ENCODE assay signal across 27 cellular contexts in the genomic region with DNA sequence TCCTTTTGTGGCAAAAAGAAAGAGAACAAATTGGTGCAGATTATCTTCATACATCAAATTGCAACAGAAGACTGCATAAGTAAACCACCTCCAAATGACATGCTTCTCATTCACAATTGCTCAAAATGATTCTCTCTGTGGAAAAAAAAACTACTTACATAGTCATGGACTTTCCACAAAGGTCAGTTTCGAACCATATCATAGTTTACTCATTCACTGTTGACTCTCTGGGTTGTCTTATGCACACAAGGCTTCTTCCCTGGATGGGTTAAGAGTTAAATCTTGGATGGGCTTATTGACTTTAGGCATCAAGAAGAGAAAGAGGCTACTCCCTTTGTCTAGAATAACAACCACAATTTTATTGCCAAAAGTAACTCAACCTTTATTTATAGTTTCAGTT.
"Had no signal": no experiment of that assay in that cellular context is flagged by ENCODE, and none has a peak within 500 bp of the region (broad histone marks: within the 10 kb centered on the region; RNA-seq: fewer than 3 reads in every experiment).

No MANE protein-coding gene starts in this region.

- H3K4me1 ChIP-seq: body of pancreas, colonic mucosa, gastroesophageal sphincter, heart left ventricle, upper lobe of left lung had no signal

- H3K9me3 ChIP-seq: body of pancreas, colonic mucosa, gastroesophageal sphincter, heart left ventricle, mucosa of descending colon, upper lobe of left lung had no signal

- FAIRE-seq: endometrium had no signal

- H3K36me3 ChIP-seq: colonic mucosa, gastroesophageal sphincter, heart left ventricle, upper lobe of left lung had no signal

- H3K4me1 Mint-ChIP-seq: activated naive CD8-positive, alpha-beta T cell treated with anti-CD3 and anti-CD28 coated beads for 36 hours; memory B cell; naive B cell; neural crest cell had no signal

- DNase-seq: activated CD4-positive, alpha-beta T cell treated with anti-CD3 and anti-CD28 coated beads, Interleukin-2, amount 10 ng/mL, durations not matched to agents 7 days and 5 days; activated CD4-positive, CD25-positive, alpha-beta regulatory T cell; activated CD8-positive, alpha-beta memory T cell treated with anti-CD3 and anti-CD28 coated beads, Interleukin-2, amount 50 U/mL, for 4 hours; activated CD8-positive, alpha-beta T cell treated with anti-CD3 and anti-CD28 coated beads, Interleukin-2, amount 10 ng/mL, durations not matched to agents 7 days and 5 days; activated gamma-delta T cell treated with Interleukin-2 at 50 U/mL for 16 hours; activated naive CD8-positive, alpha-beta T cell treated with anti-CD3 and anti-CD28 coated beads for 36 hours; activated T-cell treated with anti-CD3 and anti-CD28 coated beads, Interleukin-2, amount 50 U/mL, for 48 hours; amygdala; body of pancreas; central memory CD4-positive, alpha-beta T cell; colonic mucosa; heart left ventricle; left ventricle myocardium superior; mucosa of descending colon; naive B cell; stimulated activated CD4-positive, alpha-beta T cell treated with anti-CD3 and anti-CD28 coated beads, Interleukin-12 subunit alpha, Interleukin-12 subunit beta, amount 100 ng/mL, for 4 hours; stimulated activated CD4-positive, alpha-beta T cell treated with anti-CD3 and anti-CD28 coated beads, Interleukin-1b, Interleukin-23, amount 100 ng/mL, for 48 hours; T-helper 9 cell; upper lobe of left lung had no signal

- H3K4me3 Mint-ChIP-seq: activated CD4-positive, alpha-beta T cell treated with anti-CD3 and anti-CD28 coated beads, Interleukin-2, amount 10 ng/mL, durations not matched to agents 7 days and 5 days; activated CD8-positive, alpha-beta T cell treated with anti-CD3 and anti-CD28 coated beads, Interleukin-2, amount 10 ng/mL, durations not matched to agents 7 days and 5 days; activated naive CD8-positive, alpha-beta T cell treated with anti-CD3 and anti-CD28 coated beads for 36 hours; memory B cell; naive B cell; neural crest cell; stimulated activated naive CD8-positive, alpha-beta T cell treated with anti-CD3 and anti-CD28 coated beads, Interleukin-15, Interleukin-2, amounts not matched to agents 100 ng/mL and 50 ng/mL, for 24 hours had no signal

- H3K36me3 Mint-ChIP-seq: activated naive CD8-positive, alpha-beta T cell treated with anti-CD3 and anti-CD28 coated beads for 36 hours; memory B cell; naive B cell had no signal

- H3K27ac Mint-ChIP-seq: activated CD4-positive, alpha-beta T cell treated with anti-CD3 and anti-CD28 coated beads, Interleukin-2, amount 10 ng/mL, durations not matched to agents 7 days and 5 days; activated CD8-positive, alpha-beta T cell treated with anti-CD3 and anti-CD28 coated beads, Interleukin-2, amount 10 ng/mL, durations not matched to agents 7 days and 5 days; activated naive CD8-positive, alpha-beta T cell treated with anti-CD3 and anti-CD28 coated beads for 36 hours; memory B cell; naive B cell; progenitor cell of endocrine pancreas; stimulated activated naive CD8-positive, alpha-beta T cell treated with anti-CD3 and anti-CD28 coated beads, Interleukin-15, Interleukin-2, amounts not matched to agents 100 ng/mL and 50 ng/mL, for 24 hours had no signal

- H3K9me3 Mint-ChIP-seq: activated naive CD8-positive, alpha-beta T cell treated with anti-CD3 and anti-CD28 coated beads for 36 hours; neural crest cell; stimulated activated naive CD8-positive, alpha-beta T cell treated with anti-CD3 and anti-CD28 coated beads, Interleukin-15, Interleukin-2, amounts not matched to agents 100 ng/mL and 50 ng/mL, for 24 hours had no signal

- ATAC-seq: activated CD8-positive, alpha-beta T cell treated with anti-CD3 and anti-CD28 coated beads, Interleukin-2, amount 10 ng/mL, durations not matched to agents 7 days and 5 days; body of pancreas; esophagus mucosa; gastroesophageal sphincter; heart left ventricle; left ventricle myocardium superior; mucosa of descending colon had no signal

- H3K27me3 ChIP-seq: body of pancreas, colonic mucosa, gastroesophageal sphincter, heart left ventricle, upper lobe of left lung had no signal

- H3K27ac ChIP-seq: body of pancreas, colonic mucosa, gastroesophageal sphincter, heart left ventricle, SK-N-MC, upper lobe of left lung had no signal

- H3K4me3 ChIP-seq: body of pancreas, colonic mucosa, gastroesophageal sphincter, heart left ventricle, mucosa of descending colon, SK-N-MC, upper lobe of left lung had no signal

- H3K27me3 Mint-ChIP-seq: progenitor cell of endocrine pancreas had no signal
